28 cellular contexts compared by ENCODE assay signal in genomic region chr7:29163854-29164253, GRCh38.
"Had no signal": no experiment of that assay in that cellular context is flagged by ENCODE, and none has a peak within 500 bp of the region (broad histone marks: within the 10 kb centered on the region; RNA-seq: fewer than 3 reads in every experiment).

No MANE protein-coding gene starts in this region.

- H3K27me3 ChIP-seq: heart right ventricle, neural progenitor cell, spleen, testis had no signal

- H3K36me3 Mint-ChIP-seq: memory B cell; naive thymus-derived CD4-positive, alpha-beta T cell; stimulated activated memory B cell treated with anti-CD40 and anti-IgM and Interleukin-4, amounts not matched to agents 10 μg/mL and 1 μg/mL and 100 μg/mL, for 72 hours; type B pancreatic cell had no signal

- H3K4me3 Mint-ChIP-seq: endodermal cell; immature natural killer cell; memory B cell; naive thymus-derived CD4-positive, alpha-beta T cell; nephron; neural progenitor cell; stimulated activated memory B cell treated with anti-CD40 and anti-IgM and Interleukin-4, amounts not matched to agents 10 μg/mL and 1 μg/mL and 100 μg/mL, for 72 hours; type B pancreatic cell had no signal

- DNase-seq: cortex of kidney; effector CD4-positive, alpha-beta T cell; endodermal cell; foreskin fibroblast; heart right ventricle; hypothalamus; immature natural killer cell; islet precursor cell; kidney glomerular epithelial cell; naive thymus-derived CD4-positive, alpha-beta T cell; right cardiac atrium; spleen; stimulated activated CD4-positive, alpha-beta T cell treated with anti-CD3 and anti-CD28 coated beads, Interleukin-4, amount 100 ng/mL, for 4 hours; stimulated activated naive CD8-positive, alpha-beta T cell treated with anti-CD3 and anti-CD28 coated beads, Interleukin-15, Interleukin-2, amounts not matched to agents 100 U/mL and 50 U/mL, for 24 hours; substantia nigra; testis; tibial artery had no signal

- ATAC-seq: esophagus mucosa; gastroesophageal sphincter; heart right ventricle; naive thymus-derived CD4-positive, alpha-beta T cell; right cardiac atrium; stimulated activated memory B cell treated with anti-CD40 and anti-IgM and Interleukin-4, amounts not matched to agents 10 μg/mL and 1 μg/mL and 100 μg/mL, for 72 hours; stimulated activated naive CD8-positive, alpha-beta T cell treated with anti-CD3 and anti-CD28 coated beads, Interleukin-15, Interleukin-2, amounts not matched to agents 100 U/mL and 50 U/mL, for 24 hours had no signal

- H3K9me3 ChIP-seq: prostate gland, testis, tibial artery had no signal

- H3K27ac Mint-ChIP-seq: endodermal cell; immature natural killer cell; memory B cell; naive thymus-derived CD4-positive, alpha-beta T cell; nephron; neural progenitor cell; stimulated activated memory B cell treated with anti-CD40 and anti-IgM and Interleukin-4, amounts not matched to agents 10 μg/mL and 1 μg/mL and 100 μg/mL, for 72 hours; type B pancreatic cell had no signal

- H3K36me3 ChIP-seq: gastroesophageal sphincter, heart right ventricle, neural progenitor cell, prostate gland, spleen, tibial artery had no signal

- H3K9me3 Mint-ChIP-seq: neural progenitor cell had no signal

- H3K27ac ChIP-seq: epithelial cell of prostate, gastroesophageal sphincter, heart right ventricle, neural progenitor cell, prostate gland, skin epidermis, spleen, testis, tibial artery had no signal

- H3K4me1 ChIP-seq: gastroesophageal sphincter, heart right ventricle, neural progenitor cell, prostate gland, spleen, testis, tibial artery had no signal

- H3K4me3 ChIP-seq: gastroesophageal sphincter, heart right ventricle, lung, neural progenitor cell, prostate gland, skin epidermis, spleen, testis, tibial artery had no signal

- H3K4me1 Mint-ChIP-seq: immature natural killer cell; memory B cell; naive thymus-derived CD4-positive, alpha-beta T cell; nephron; neural progenitor cell; stimulated activated memory B cell treated with anti-CD40 and anti-IgM and Interleukin-4, amounts not matched to agents 10 μg/mL and 1 μg/mL and 100 μg/mL, for 72 hours had no signal
